In genomic region chr6:44228433-44228832, GRCh38 we compare ENCODE assay signal across 1 cellular context.
TF ChIP-seq lines count a peak whose summit lies in the region.

No MANE protein-coding gene starts in this region.

TF ChIP-seq in HepG2, 621 proteins besides CTCF, POLR2A, EP300 and RAD21:
- TF ChIP-seq ARHGAP35 (CRISPR knock-in tag; IDR thresholded peaks at IDR 0.05; ENCODE audit: borderline replicate concordance) (no peak), FOXA1 (IDR thresholded peaks at IDR 0.05) (no peak), FOXA1 (CRISPR knock-in tag; IDR thresholded peaks at IDR 0.05) (0 out of 2 replicates have a peak, but pooled peaks have one; percentile 28), DRAP1 (CRISPR knock-in tag; IDR thresholded peaks at IDR 0.05) (no peak), ARNT (IDR thresholded peaks at IDR 0.05) (no peak), ZNF598 (CRISPR knock-in tag; IDR thresholded peaks at IDR 0.05; ENCODE audit: borderline replicate concordance) (peak; percentile 50; the same call in 1 of the 2 replicates), AKNA (CRISPR knock-in tag; IDR thresholded peaks at IDR 0.05; ENCODE audit: borderline replicate concordance) (no peak), HNF4A (CRISPR knock-in tag; IDR thresholded peaks at IDR 0.05) (peak; percentile 33), NFE2 (CRISPR knock-in tag; IDR thresholded peaks at IDR 0.05) (no peak)
- TF ChIP-seq, protein P1, sequence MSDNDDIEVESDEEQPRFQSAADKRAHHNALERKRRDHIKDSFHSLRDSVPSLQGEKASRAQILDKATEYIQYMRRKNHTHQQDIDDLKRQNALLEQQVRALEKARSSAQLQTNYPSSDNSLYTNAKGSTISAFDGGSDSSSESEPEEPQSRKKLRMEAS (IDR thresholded peaks at IDR 0.05) = no peak
- TF ChIP-seq, protein P2, sequence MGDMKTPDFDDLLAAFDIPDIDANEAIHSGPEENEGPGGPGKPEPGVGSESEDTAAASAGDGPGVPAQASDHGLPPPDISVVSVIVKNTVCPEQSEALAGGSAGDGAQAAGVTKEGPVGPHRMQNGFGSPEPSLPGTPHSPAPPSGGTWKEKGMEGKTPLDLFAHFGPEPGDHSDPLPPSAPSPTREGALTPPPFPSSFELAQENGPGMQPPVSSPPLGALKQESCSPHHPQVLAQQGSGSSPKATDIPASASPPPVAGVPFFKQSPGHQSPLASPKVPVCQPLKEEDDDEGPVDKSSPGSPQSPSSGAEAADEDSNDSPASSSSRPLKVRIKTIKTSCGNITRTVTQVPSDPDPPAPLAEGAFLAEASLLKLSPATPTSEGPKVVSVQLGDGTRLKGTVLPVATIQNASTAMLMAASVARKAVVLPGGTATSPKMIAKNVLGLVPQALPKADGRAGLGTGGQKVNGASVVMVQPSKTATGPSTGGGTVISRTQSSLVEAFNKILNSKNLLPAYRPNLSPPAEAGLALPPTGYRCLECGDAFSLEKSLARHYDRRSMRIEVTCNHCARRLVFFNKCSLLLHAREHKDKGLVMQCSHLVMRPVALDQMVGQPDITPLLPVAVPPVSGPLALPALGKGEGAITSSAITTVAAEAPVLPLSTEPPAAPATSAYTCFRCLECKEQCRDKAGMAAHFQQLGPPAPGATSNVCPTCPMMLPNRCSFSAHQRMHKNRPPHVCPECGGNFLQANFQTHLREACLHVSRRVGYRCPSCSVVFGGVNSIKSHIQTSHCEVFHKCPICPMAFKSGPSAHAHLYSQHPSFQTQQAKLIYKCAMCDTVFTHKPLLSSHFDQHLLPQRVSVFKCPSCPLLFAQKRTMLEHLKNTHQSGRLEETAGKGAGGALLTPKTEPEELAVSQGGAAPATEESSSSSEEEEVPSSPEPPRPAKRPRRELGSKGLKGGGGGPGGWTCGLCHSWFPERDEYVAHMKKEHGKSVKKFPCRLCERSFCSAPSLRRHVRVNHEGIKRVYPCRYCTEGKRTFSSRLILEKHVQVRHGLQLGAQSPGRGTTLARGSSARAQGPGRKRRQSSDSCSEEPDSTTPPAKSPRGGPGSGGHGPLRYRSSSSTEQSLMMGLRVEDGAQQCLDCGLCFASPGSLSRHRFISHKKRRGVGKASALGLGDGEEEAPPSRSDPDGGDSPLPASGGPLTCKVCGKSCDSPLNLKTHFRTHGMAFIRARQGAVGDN (CRISPR knock-in tag; IDR thresholded peaks at IDR 0.05) = peak; percentile 50
- TF ChIP-seq, protein P3, sequence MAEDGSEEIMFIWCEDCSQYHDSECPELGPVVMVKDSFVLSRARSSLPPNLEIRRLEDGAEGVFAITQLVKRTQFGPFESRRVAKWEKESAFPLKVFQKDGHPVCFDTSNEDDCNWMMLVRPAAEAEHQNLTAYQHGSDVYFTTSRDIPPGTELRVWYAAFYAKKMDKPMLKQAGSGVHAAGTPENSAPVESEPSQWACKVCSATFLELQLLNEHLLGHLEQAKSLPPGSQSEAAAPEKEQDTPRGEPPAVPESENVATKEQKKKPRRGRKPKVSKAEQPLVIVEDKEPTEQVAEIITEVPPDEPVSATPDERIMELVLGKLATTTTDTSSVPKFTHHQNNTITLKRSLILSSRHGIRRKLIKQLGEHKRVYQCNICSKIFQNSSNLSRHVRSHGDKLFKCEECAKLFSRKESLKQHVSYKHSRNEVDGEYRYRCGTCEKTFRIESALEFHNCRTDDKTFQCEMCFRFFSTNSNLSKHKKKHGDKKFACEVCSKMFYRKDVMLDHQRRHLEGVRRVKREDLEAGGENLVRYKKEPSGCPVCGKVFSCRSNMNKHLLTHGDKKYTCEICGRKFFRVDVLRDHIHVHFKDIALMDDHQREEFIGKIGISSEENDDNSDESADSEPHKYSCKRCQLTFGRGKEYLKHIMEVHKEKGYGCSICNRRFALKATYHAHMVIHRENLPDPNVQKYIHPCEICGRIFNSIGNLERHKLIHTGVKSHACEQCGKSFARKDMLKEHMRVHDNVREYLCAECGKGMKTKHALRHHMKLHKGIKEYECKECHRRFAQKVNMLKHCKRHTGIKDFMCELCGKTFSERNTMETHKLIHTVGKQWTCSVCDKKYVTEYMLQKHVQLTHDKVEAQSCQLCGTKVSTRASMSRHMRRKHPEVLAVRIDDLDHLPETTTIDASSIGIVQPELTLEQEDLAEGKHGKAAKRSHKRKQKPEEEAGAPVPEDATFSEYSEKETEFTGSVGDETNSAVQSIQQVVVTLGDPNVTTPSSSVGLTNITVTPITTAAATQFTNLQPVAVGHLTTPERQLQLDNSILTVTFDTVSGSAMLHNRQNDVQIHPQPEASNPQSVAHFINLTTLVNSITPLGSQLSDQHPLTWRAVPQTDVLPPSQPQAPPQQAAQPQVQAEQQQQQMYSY (CRISPR knock-in tag; IDR thresholded peaks at IDR 0.05) = no peak
